In the genomic region with DNA sequence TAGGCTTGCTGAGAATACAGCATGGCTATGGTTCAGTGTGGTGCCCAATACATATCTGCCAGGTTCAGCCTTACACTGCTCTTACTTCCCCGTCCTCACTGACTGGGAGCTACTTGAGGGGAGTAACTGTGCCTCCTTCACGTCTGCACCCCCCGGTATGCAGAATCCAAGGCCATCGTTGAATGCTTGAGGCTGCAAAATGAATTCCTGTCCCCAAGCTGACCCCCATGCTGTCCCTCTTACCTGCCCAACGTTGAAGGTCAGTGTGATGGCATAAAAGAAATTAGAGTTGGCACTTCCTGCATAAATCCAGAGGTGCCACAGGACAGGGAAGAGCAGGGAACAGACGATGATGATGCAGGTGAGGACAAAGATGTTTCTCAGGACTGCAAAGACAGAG, we compare ENCODE assay signal across 24 cellular contexts. TPM values are rescaled to one million over a fixed set of nuclear protein-coding genes. Genes with fewer than 3 reads are reported as not detected.
"Had no signal": no experiment of that assay in that cellular context is flagged by ENCODE, and none has a peak within 500 bp of the region (broad histone marks: within the 10 kb centered on the region; RNA-seq: fewer than 3 reads in every experiment).

No MANE protein-coding gene starts in this region.

- H3K27ac ChIP-seq: RWPE1, SJCRH30 had no signal

- H3K27me3 ChIP-seq: MG63, SJCRH30 had no signal

- H3K36me3 ChIP-seq: SJCRH30 had no signal

- DNase-seq: IMR-90, Karpas-422, KG1, MG63, NCI-H1092, NCI-H1105 treated with DMSO at 0.1 percent for 48 hours, NCI-H1417 treated with DMSO at 0.1 percent for 48 hours, NCI-H187, NCI-H2029, NCI-H2081 treated with DMSO at 0.1 percent for 48 hours, NCI-H2171, NCI-H226, NCI-H446, NCI-H510A, NCI-H524 treated with DMSO at 0.1 percent for 48 hours, NCI-H69, NCI-H774, SHP77 treated with DMSO at 0.1 percent for 48 hours, SJCRH30 had no signal

- ATAC-seq: HepG2, Right ventricle myocardium inferior, SK-N-SH treated with all-trans-retinoic acid at 6 μM for 48 hours had no signal

- H3K4me1 ChIP-seq: SJCRH30 had no signal

- H3K9me3 ChIP-seq: MG63, SJCRH30 had no signal

- H3K4me3 ChIP-seq: MG63, SJCRH30 had no signal

RNA-seq across cellular contexts. Expression of a gene that starts 16.3 kb away (rescaled TPM):
- total RNA-seq: HepG2, HT1080 had no signal
